ENCODE assay signal across 8 cellular contexts in the genomic region with DNA sequence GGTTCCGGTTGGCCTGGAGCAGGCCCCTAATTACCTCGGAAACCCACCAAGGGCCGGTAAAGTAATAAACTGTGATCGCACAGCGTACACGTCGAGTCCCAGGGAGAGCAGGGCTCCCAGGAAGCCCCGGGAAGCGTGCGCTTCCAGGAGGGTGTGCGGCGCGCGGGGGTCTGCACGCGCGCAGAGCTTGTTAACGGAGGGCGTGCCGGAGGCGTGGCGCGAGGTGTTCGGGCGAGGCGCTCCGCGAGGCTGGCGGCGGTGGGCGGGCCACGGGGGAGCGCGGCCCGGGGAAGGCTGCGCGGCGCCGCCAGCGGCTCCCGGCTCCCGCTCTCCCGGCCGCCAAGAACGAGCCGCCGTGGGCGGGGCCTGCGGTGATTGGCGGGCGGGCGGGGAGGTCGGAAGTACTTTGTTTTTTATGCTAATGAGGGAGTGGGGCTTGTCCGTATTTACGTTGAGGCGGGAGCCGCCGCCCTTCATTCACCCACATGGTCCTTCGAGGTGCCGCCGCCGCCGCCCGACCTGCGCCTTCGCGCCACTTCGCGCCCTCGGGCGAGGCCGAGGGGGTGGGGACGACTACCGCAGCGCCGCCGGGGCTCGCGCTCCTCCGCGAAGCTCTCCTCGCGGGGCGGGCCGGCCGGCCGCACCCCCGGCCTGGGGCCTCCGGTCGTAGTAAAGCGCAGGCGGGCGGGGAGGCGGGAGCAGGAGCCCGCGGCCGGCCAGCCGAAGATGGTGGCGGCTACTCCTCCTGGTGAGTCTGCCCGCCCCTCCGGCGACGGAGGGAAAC. TPM values are rescaled to one million over a fixed set of nuclear protein-coding genes. Genes with fewer than 3 reads are reported as not detected.
A peak's percentile ranks its signal among the peaks of the same experiment; 100 is the strongest.
DNase-seq lines count a peak whose midpoint lies in the region; FAIRE-seq and TF ChIP-seq lines count a peak whose summit lies in the region.

A gene (plus strand): TSS at position 476 of the 784 bp plus-strand sequence.

- peak within 1 kb of the TSS; percentile 89 for H3K4me3 Mint-ChIP-seq in HFFc6

- H3K27me3 Mint-ChIP-seq in HFFc6 (ENCODE audit: insufficient read depth): peaks cover 7% of the 10 kb centered on the region

- no peaks in the 10 kb centered on the region for H3K27me3 ChIP-seq in GM06990 (replicated peaks; ENCODE audit: control insufficient read depth, insufficient read depth, low read length)

- TF ChIP-seq CTCF in GM06990 (IDR thresholded peaks at IDR 0.05; ENCODE audit: insufficient read depth, low read length, poor library complexity, severe bottlenecking) (no peak), HFFc6 (IDR thresholded peaks at IDR 0.05) (no peak)

- H3K27ac Mint-ChIP-seq in HFFc6: peak within 1 kb of the TSS; percentile 63

- peaks cover 31% of the 10 kb centered on the region for H3K4me1 Mint-ChIP-seq in HFFc6 (ENCODE audit: low read depth)

- peaks cover 16% of the 10 kb centered on the region; the same call in 1 of the 2 replicates for H3K36me3 Mint-ChIP-seq in HFFc6 (ENCODE audit: low read depth)

- DNase-seq in GM06990 (ENCODE audit: extremely low read depth, insufficient read length) (peak; percentile 93), HFFc6 (peak; percentile 71), NAMALWA (ENCODE audit: low spot score) (peak; percentile 98), SK-N-DZ (ENCODE audit: low spot score) (peak; percentile 94), frontal cortex (ENCODE audit: low spot score in 2 of 2) (peak; percentile 81 to 90), non-pigmented ciliary epithelial cell (ENCODE audit: low read depth) (peak; percentile 27), substantia nigra (lab: John Stamatoyannopoulos, UW) (peak; percentile 29 to 88 (median 76))
- DNase-seq in activated naive CD4-positive, alpha-beta T cell treated with Interleukin-2 at 50 U/mL for 16 hours: peak; percentile 88

- H3K27ac ChIP-seq in substantia nigra (ENCODE audit: low read depth, low read length, poor library complexity, severe bottlenecking): peak within 1 kb of the TSS; percentile 80

- peak within 1 kb of the TSS; percentile 85 for H3K4me3 ChIP-seq in GM06990 (replicated peaks; ENCODE audit: low read depth, low read length)

- no peaks in the 10 kb centered on the region for H3K36me3 ChIP-seq in GM06990 (ENCODE audit: control insufficient read depth, insufficient read depth, low read length)

- no peaks in the 10 kb centered on the region for H3K9me3 Mint-ChIP-seq in HFFc6

- FAIRE-seq in frontal cortex (lab: Jason Lieb, UNC): no peak

RNA-seq across cellular contexts. Expression of the gene that starts here (rescaled TPM):
- total RNA-seq in HFFc6 (2021; fragmentation: NEBNext Ultra II Directional; extraction: Animal tissue kit (Norgen Biotek cat#: 25700)): 1 to 10 TPM in 1 of 6 experiments, under 1 TPM in 5; 0.40 to 1.1 (median 0.90) TPM
- 6.9 and 9.9 TPM in 2 replicates for polyA plus RNA-seq in SK-N-DZ (2014; cell fraction: cytosol; rRNA removed)
- polyA plus RNA-seq in SK-N-DZ (2014; cell fraction: nucleus; rRNA removed): 50.1 and 50.9 TPM in 2 replicates
- 42.8 TPM for total RNA-seq in frontal cortex

Comparison
In these comparisons a context has a peak if more than half of its experiments do, and no peak if none do; other contexts are left out.
1. Peak in every context shown above with its lines: DNase-seq, H3K4me3 ChIP-seq and H3K27ac ChIP-seq.
2. RNA of the gene that starts here (total RNA-seq): 42.8 TPM in frontal cortex (single experiment); 0.40 to 1.1 TPM in HFFc6; every median in the first group is over 10 times any median in the second.
3. DNase-seq: peak in every context shown above with its lines; median percentile 98 in NAMALWA; 94 in SK-N-DZ; 93 in GM06990; 88 in activated naive CD4-positive, alpha-beta T cell treated with Interleukin-2 at 50 U/mL for 16 hours; 86 in frontal cortex; 76 in substantia nigra; 71 in HFFc6; 27 in non-pigmented ciliary epithelial cell.